35 cellular contexts compared by ENCODE assay signal in genomic region chr6:67976486-67976885, GRCh38.
"Had no signal": no experiment of that assay in that cellular context is flagged by ENCODE, and none has a peak within 500 bp of the region (broad histone marks: within the 10 kb centered on the region; RNA-seq: fewer than 3 reads in every experiment).

No MANE protein-coding gene starts in this region.

- H3K36me3 ChIP-seq: MG63 had no signal

- H3K27me3 ChIP-seq: MG63 had no signal

- H3K4me3 ChIP-seq: MG63 had no signal

- DNase-seq: Karpas-422, Kasumi-1, MG63, MM.1S, MV-4-11, NCI-H1048, NCI-H1092, NCI-H1092 treated with DMSO at 0.1 percent for 48 hours, NCI-H1105, NCI-H1105 treated with DMSO at 0.1 percent for 48 hours, NCI-H1417, NCI-H1417 treated with DMSO at 0.1 percent for 48 hours, NCI-H1436, NCI-H1436 treated with DMSO at 0.1 percent for 48 hours, NCI-H146, NCI-H1694, NCI-H1694 treated with DMSO at 0.1 percent for 48 hours, NCI-H187, NCI-H187 treated with DMSO at 0.1 percent for 48 hours, NCI-H1930, NCI-H2029, NCI-H2029 treated with DMSO at 0.1 percent for 48 hours, NCI-H2081, NCI-H2081 treated with DMSO at 0.1 percent for 48 hours, NCI-H2107, NCI-H2171, NCI-H2171 treated with DMSO at 0.1 percent for 48 hours, NCI-H2227 treated with DMSO at 0.1 percent for 48 hours, NCI-H226, NCI-H345, NCI-H446, NCI-H446 treated with DMSO at 0.1 percent for 48 hours, NCI-H510A, NCI-H510A treated with DMSO at 0.1 percent for 48 hours, NCI-H524 had no signal

- H3K9me3 ChIP-seq: MG63 had no signal
